Comparison of ENCODE assay signal across 18 cellular contexts in the genomic region with DNA sequence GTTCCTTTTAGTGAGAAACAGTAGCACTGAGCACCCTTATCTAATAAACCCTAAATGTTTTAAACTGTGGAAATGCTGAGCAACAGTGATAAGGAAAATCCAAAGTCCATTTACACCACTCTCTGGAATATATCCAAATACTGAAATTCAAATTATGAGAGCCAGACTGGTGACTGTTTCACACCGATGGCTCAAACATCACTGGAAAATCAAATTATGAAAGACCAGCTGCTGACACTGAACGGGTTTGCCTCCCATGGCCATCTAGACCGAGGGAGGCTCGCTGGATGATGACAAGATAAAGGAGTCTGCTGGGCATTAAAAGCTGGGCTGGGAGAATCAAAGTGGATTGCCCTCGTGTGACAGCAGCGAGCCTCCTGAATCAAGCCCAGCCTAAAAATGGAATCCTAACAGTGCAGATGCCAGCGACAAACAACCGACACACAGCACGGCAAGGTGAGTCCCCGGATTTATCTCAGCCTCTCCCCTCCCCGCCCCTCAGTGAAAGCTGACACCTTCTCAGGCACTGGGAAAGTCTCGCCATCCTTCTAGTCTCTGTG. TPM values are rescaled to one million over a fixed set of nuclear protein-coding genes. Genes with fewer than 3 reads are reported as not detected.
DNase-seq lines count a peak whose midpoint lies in the region; ATAC-seq, FAIRE-seq and TF ChIP-seq lines count a peak whose summit lies in the region.
"Had no signal": no experiment of that assay in that cellular context is flagged by ENCODE, and none has a peak within 500 bp of the region (broad histone marks: within the 10 kb centered on the region; RNA-seq: fewer than 3 reads in every experiment).

No MANE protein-coding gene starts in this region.

- no peak for TF ChIP-seq CTCF in A673 (conservative IDR thresholded peaks at IDR 0.05; ENCODE audit: low read depth, low read length)
- TF ChIP-seq CTCF in HepG2 (CRISPR knock-in tag; IDR thresholded peaks at IDR 0.05), result no peak
- no peak for TF ChIP-seq CTCF in uterus (IDR thresholded peaks at IDR 0.05)

- 28% methylated on average over 11 of the region's 12 CpGs for WGBS in HepG2 (ENCODE audit: low lambda C conversion rate)

- TF ChIP-seq EP300 in HepG2 (IDR thresholded peaks at IDR 0.05; ENCODE audit: low read depth in 2 of 2, low read length in 2 of 2), result no peak
- 0 out of 2 replicates have a peak, but pooled peaks have one; percentile 13 for TF ChIP-seq EP300 in HepG2 (CRISPR knock-in tag; IDR thresholded peaks at IDR 0.05; ENCODE audit: borderline replicate concordance)

- in situ Hi-C loops in HepG2 (cut with HindIII; ENCODE audit: extremely low pct_ligation_motif_present, low pct_unique_long_range_greater_than_20kb), result no loop called here

- H4K20me1 ChIP-seq in HepG2 (ENCODE audit: insufficient read depth, low read length), result no peaks in the 10 kb centered on the region

- H3K27me3 ChIP-seq in A673 (replicated peaks; ENCODE audit: insufficient read depth, low read depth, low read length, poor library complexity) (no peaks in the 10 kb centered on the region), duodenal mucosa (ENCODE audit: control insufficient read depth in 1 of 2, insufficient read depth in 2 of 2, low read length in 2 of 2) (no peaks in the 10 kb centered on the region), HepG2 (ENCODE audit: control insufficient read depth in 1 of 2, insufficient read depth in 2 of 2, low read length in 2 of 2) (no peaks in the 10 kb centered on the region), uterus (no peaks in the 10 kb centered on the region)

- H3K9ac ChIP-seq in duodenal mucosa (ENCODE audit: low read depth in 1 of 2, low read length in 2 of 2) (no peak overlapping the region), HepG2 (ENCODE audit: insufficient read depth, low read depth, low read length) (no peak overlapping the region)
- H3K9ac ChIP-seq: parathyroid adenoma had no signal

- DNase-seq in A673 (ENCODE audit: low spot score) (no peak), NCI-H2171 treated with DMSO at 0.1 percent for 48 hours (lab: John Stamatoyannopoulos, UW) (peak; percentile 21), HepG2 (ENCODE audit: low spot score) (peak; percentile 53), uterus (no peak), NOMO-1 treated with dmso at 0.1 percent for 144 hours (lab: John Stamatoyannopoulos, UW; ENCODE audit: unreplicated experiment) (no peak), germinal center (ENCODE audit: low spot score) (no peak)
- DNase-seq: activated CD8-positive, alpha-beta memory T cell treated with anti-CD3 and anti-CD28 coated beads, Interleukin-2, amount 10 ng/mL, durations not matched to agents 7 days and 5 days; activated naive CD4-positive, alpha-beta T cell treated with anti-CD3 and anti-CD28 coated beads, Interleukin-2, amount 10 ng/mL, durations not matched to agents 7 days and 5 days; caudate nucleus; hypothalamus; NCI-H774; SIG-M5 had no signal

- no peak overlapping the region for H2AFZ ChIP-seq in HepG2 (ENCODE audit: low read length)
- H2AFZ ChIP-seq: parathyroid adenoma had no signal

- TF ChIP-seq RAD21 in HepG2 (CRISPR knock-in tag; IDR thresholded peaks at IDR 0.05), result no peak

- peak overlapping the region; percentile 39 for H3K27ac ChIP-seq in A673 (ENCODE audit: low read depth, low read length, poor library complexity, severe bottlenecking)
- H3K27ac ChIP-seq in duodenal mucosa (ENCODE audit: low read depth, low read length), result no peak overlapping the region
- H3K27ac ChIP-seq in HepG2 (ENCODE audit: extremely low read length, insufficient read depth, low read length), result no peak overlapping the region
- no peak overlapping the region for H3K27ac ChIP-seq in uterus
- H3K27ac ChIP-seq: parathyroid adenoma, thoracic aorta, VCaP had no signal

- POLR2A ChIA-PET in A673 (lab: Charles Lee; ENCODE audit: low non-redundant PET), result no interaction called here
- POLR2A ChIA-PET in HepG2 (lab: Yijun Ruan, JAX), result interaction anchor here (0.8 to 1.9 kb wide), 6 partner anchors 11 to 137 kb away, joined by 3 to 7 read pairs (median 4); no protein-coding TSS in a partner anchor

- peak; percentile 84 for ATAC-seq in HepG2
- no peak for ATAC-seq in HG02642 (IDR thresholded peaks at IDR 0.05; ENCODE audit: poor library complexity, unreplicated experiment)
- ATAC-seq: activated CD8-positive, alpha-beta memory T cell treated with anti-CD3 and anti-CD28 coated beads, Interleukin-2, amount 10 ng/mL, durations not matched to agents 7 days and 5 days had no signal

- intact Hi-C loops in A673 (cut with micrococcal nuclease; ENCODE audit: unreplicated experiment) (no loop called here), HepG2 (cut with micrococcal nuclease; ENCODE audit: unreplicated experiment) (no loop called here), uterus (cut with DNase I; ENCODE audit: low total_unique reads) (no loop called here)

- H3K9me3 ChIP-seq in A673 (ENCODE audit: low read depth, low read length, poor library complexity, severe bottlenecking) (no peaks in the 10 kb centered on the region), duodenal mucosa (ENCODE audit: control insufficient read depth in 1 of 2, low read length in 2 of 2) (no peaks in the 10 kb centered on the region), HepG2 (ENCODE audit: low read length) (no peaks in the 10 kb centered on the region), uterus (no peaks in the 10 kb centered on the region)
- H3K9me3 ChIP-seq: thoracic aorta had no signal

- FAIRE-seq in HepG2 (lab: Jason Lieb, UNC), result no peak
- FAIRE-seq: endothelial cell of umbilical vein had no signal

- H3K36me3 ChIP-seq in A673 (ENCODE audit: insufficient read depth, low read length, poor library complexity, severe bottlenecking) (no peaks in the 10 kb centered on the region), duodenal mucosa (ENCODE audit: control insufficient read depth in 1 of 2, insufficient read depth in 2 of 2, low read length in 2 of 2) (no peaks in the 10 kb centered on the region), HepG2 (replicated peaks in 1 of 2; ENCODE audit: control insufficient read depth in 1 of 2, insufficient read depth in 2 of 2, low read length in 2 of 2) (no peaks in the 10 kb centered on the region), uterus (no peaks in the 10 kb centered on the region)
- H3K36me3 ChIP-seq: thoracic aorta had no signal

- no peaks in the 10 kb centered on the region for H3K79me2 ChIP-seq in HepG2 (ENCODE audit: insufficient read depth, low read length)
- H3K79me2 ChIP-seq: parathyroid adenoma had no signal

- TF ChIP-seq POLR2A in HepG2 (IDR thresholded peaks at IDR 0.05; ENCODE audit: insufficient read depth in 1 of 2, low read depth in 2 of 2, low read length in 2 of 2) (no peak), uterus (IDR thresholded peaks at IDR 0.05) (no peak)

- peak overlapping the region; percentile 58 for H3K4me2 ChIP-seq in HepG2 (ENCODE audit: low read depth, low read length)

- peaks cover 49% of the 10 kb centered on the region for H3K4me1 ChIP-seq in A673 (ENCODE audit: insufficient read depth, low read length, poor library complexity, severe bottlenecking)
- H3K4me1 ChIP-seq in duodenal mucosa (ENCODE audit: control insufficient read depth in 1 of 2, insufficient read depth in 2 of 2, low read length in 2 of 2), result peaks cover 4 to 40% of the 10 kb centered on the region in 2 donors
- peaks cover 34% of the 10 kb centered on the region for H3K4me1 ChIP-seq in HepG2 (ENCODE audit: insufficient read depth, low read length)
- H3K4me1 ChIP-seq in uterus, result no peaks in the 10 kb centered on the region
- H3K4me1 ChIP-seq: parathyroid adenoma had no signal

- no TSS peak for BruUV-seq in A673 (replicated peaks; lab: Mats Ljungman, UMichigan)
- BruUV-seq in HepG2 (replicated peaks; lab: Mats Ljungman, UMichigan), result no TSS peak

- CTCF ChIA-PET in A673 (lab: Charles Lee) (no interaction called here), HepG2 (lab: Yijun Ruan, JAX; ENCODE audit: low intra/inter-chr PET ratio, low total read pairs) (no interaction called here)

- H3K4me3 ChIP-seq in A673 (ENCODE audit: low read depth, low read length, poor library complexity, severe bottlenecking) (no peak overlapping the region), duodenal mucosa (ENCODE audit: low read depth in 1 of 2, low read length in 2 of 2) (peak overlapping the region; percentile 56 to 57), HepG2 (replicated peaks in 1 of 3; ENCODE audit: insufficient read depth in 1 of 3, low read depth in 2 of 3, low read length in 3 of 3) (peak overlapping the region in 2 of 3 experiments; percentile 12 to 15; a peak in 3 of 6 replicates), uterus (no peak overlapping the region)
- H3K4me3 ChIP-seq: thoracic aorta had no signal

RNA-seq across cellular contexts. Expression of a gene that starts 30.3 kb away (rescaled TPM):
- 331 and 380 TPM in 2 replicates for total RNA-seq in A673 (2021)
- 5.5 and 7.9 TPM in 2 replicates for total RNA-seq in HepG2 (2016; rRNA removed; fragmentation: Illumina TruSeq; extraction: Trizol)
- 3.0 and 3.9 TPM in 2 replicates for total RNA-seq in HepG2 (2016; cell fraction: cytosol; rRNA removed; fragmentation: Illumina TruSeq; extraction: Trizol; ENCODE audit: low read depth)
- total RNA-seq in HepG2 (2016; cell fraction: insoluble cytoplasmic fraction; rRNA removed; fragmentation: Illumina TruSeq; extraction: Trizol), result 5.1 and 8.6 TPM in 2 replicates
- 2.8 and 3.4 TPM in 2 replicates for total RNA-seq in HepG2 (2016; cell fraction: membrane; rRNA removed; fragmentation: Illumina TruSeq; extraction: Trizol)
- total RNA-seq in HepG2 (2016; cell fraction: nucleus; rRNA removed; fragmentation: Illumina TruSeq; extraction: Trizol), result 14.0 and 14.4 TPM in 2 replicates
- 18.1 and 24.3 TPM in 2 replicates for polyA plus RNA-seq in HepG2 (2011; rRNA removed)
- 15.4 and 23.2 TPM in 2 replicates for polyA plus RNA-seq in HepG2 (2011; cell fraction: cytosol; rRNA removed)
- polyA plus RNA-seq in HepG2 (2011; cell fraction: nucleus; rRNA removed), result 27.2 and 31.6 TPM in 2 replicates
- polyA plus RNA-seq in HepG2 (2012), result 41.2 and 105 TPM in 2 replicates
- 1.3 and 1.5 TPM in 2 replicates for polyA plus RNA-seq in HepG2 (2016; cell fraction: cytosol; fragmentation: Illumina TruSeq; extraction: Trizol; ENCODE audit: low read depth)
- polyA plus RNA-seq in HepG2 (2016; cell fraction: insoluble cytoplasmic fraction; fragmentation: Illumina TruSeq; extraction: Trizol; ENCODE audit: low read depth), result 5.2 and 7.0 TPM in 2 replicates
- polyA plus RNA-seq in HepG2 (2016; cell fraction: membrane; fragmentation: Illumina TruSeq; extraction: Trizol; ENCODE audit: low read depth), result 3.2 and 3.5 TPM in 2 replicates
- 24.9 and 28.8 TPM in 2 replicates for polyA plus RNA-seq in HepG2 (2016; cell fraction: nucleus; fragmentation: Illumina TruSeq; extraction: Trizol; ENCODE audit: insufficient read depth, low read depth)
- 1.8 and 14.9 TPM in 2 replicates for polyA minus RNA-seq in HepG2 (2011; rRNA and poly(A)+ RNA removed; ENCODE audit: low replicate concordance)
- 11.7 and 23.7 TPM in 2 replicates for polyA minus RNA-seq in HepG2 (2011; cell fraction: cytosol; rRNA and poly(A)+ RNA removed)
- polyA minus RNA-seq in HepG2 (2011; cell fraction: nucleus; rRNA and poly(A)+ RNA removed), result 15.5 and 22.8 TPM in 2 replicates
- total RNA-seq in uterus, result 10 to 100 TPM in 1 of 4 donors, 1 to 10 TPM in 2, under 1 TPM in 1; 0.26 to 62.1 (median 6.7) TPM

RNA-seq across cellular contexts. Expression of a gene that starts 51.5 kb away (rescaled TPM):
- 38.3 and 39.1 TPM in 2 replicates for total RNA-seq in A673 (2021)
- 78.0 and 101 TPM in 2 replicates for total RNA-seq in HepG2 (2016; rRNA removed; fragmentation: Illumina TruSeq; extraction: Trizol)
- total RNA-seq in HepG2 (2016; cell fraction: cytosol; rRNA removed; fragmentation: Illumina TruSeq; extraction: Trizol; ENCODE audit: low read depth), result 19.7 and 21.8 TPM in 2 replicates
- 76.1 and 100 TPM in 2 replicates for total RNA-seq in HepG2 (2016; cell fraction: insoluble cytoplasmic fraction; rRNA removed; fragmentation: Illumina TruSeq; extraction: Trizol)
- total RNA-seq in HepG2 (2016; cell fraction: membrane; rRNA removed; fragmentation: Illumina TruSeq; extraction: Trizol), result 38.1 and 39.0 TPM in 2 replicates
- total RNA-seq in HepG2 (2016; cell fraction: nucleus; rRNA removed; fragmentation: Illumina TruSeq; extraction: Trizol), result 33.6 TPM in 2 replicates
- polyA plus RNA-seq in HepG2 (2011; rRNA removed), result 31.1 and 38.4 TPM in 2 replicates
- polyA plus RNA-seq in HepG2 (2011; cell fraction: cytosol; rRNA removed), result 29.5 and 37.2 TPM in 2 replicates
- 7.5 and 10.9 TPM in 2 replicates for polyA plus RNA-seq in HepG2 (2011; cell fraction: nucleus; rRNA removed)
- polyA plus RNA-seq in HepG2 (2012), result 31.9 and 35.7 TPM in 2 replicates
- 10.7 and 11.0 TPM in 2 replicates for polyA plus RNA-seq in HepG2 (2016; cell fraction: cytosol; fragmentation: Illumina TruSeq; extraction: Trizol; ENCODE audit: low read depth)
- 114 TPM in 2 replicates for polyA plus RNA-seq in HepG2 (2016; cell fraction: insoluble cytoplasmic fraction; fragmentation: Illumina TruSeq; extraction: Trizol; ENCODE audit: low read depth)
- polyA plus RNA-seq in HepG2 (2016; cell fraction: membrane; fragmentation: Illumina TruSeq; extraction: Trizol; ENCODE audit: low read depth), result 18.8 and 22.2 TPM in 2 replicates
- polyA plus RNA-seq in HepG2 (2016; cell fraction: nucleus; fragmentation: Illumina TruSeq; extraction: Trizol; ENCODE audit: insufficient read depth, low read depth), result 42.6 and 43.1 TPM in 2 replicates
- polyA minus RNA-seq in HepG2 (2011; rRNA and poly(A)+ RNA removed; ENCODE audit: low replicate concordance), result 6.2 and 14.6 TPM in 2 replicates
- 25.3 and 29.9 TPM in 2 replicates for polyA minus RNA-seq in HepG2 (2011; cell fraction: cytosol; rRNA and poly(A)+ RNA removed)
- polyA minus RNA-seq in HepG2 (2011; cell fraction: nucleus; rRNA and poly(A)+ RNA removed), result 14.3 and 18.9 TPM in 2 replicates
- total RNA-seq in uterus, result 10 to 100 TPM in 3 of 4 donors, 1 to 10 TPM in 1; 5.9 to 45.3 (median 13.8) TPM

Comparison
In these comparisons a context has a peak if more than half of its experiments do, and no peak if none do; other contexts are left out.
1. DNase-seq: peak in NCI-H2171 treated with DMSO at 0.1 percent for 48 hours (single experiment) and HepG2 (single experiment); none in A673 (single experiment), uterus (0 of 2), NOMO-1 treated with dmso at 0.1 percent for 144 hours (single experiment) and germinal center (single experiment).
2. H3K4me3 ChIP-seq: peak in duodenal mucosa (2 of 2) and HepG2 (2 of 3); none in A673 (single experiment) and uterus (0 of 2).